ENCODE assay signal across 16 cellular contexts in genomic region chr2:203469554-203469953, GRCh38.
DNase-seq lines count a peak whose midpoint lies in the region; ATAC-seq and TF ChIP-seq lines count a peak whose summit lies in the region.
"Had no signal": no experiment of that assay in that cellular context is flagged by ENCODE, and none has a peak within 500 bp of the region (broad histone marks: within the 10 kb centered on the region; RNA-seq: fewer than 3 reads in every experiment).

No MANE protein-coding gene starts in this region.

- no peak overlapping the region for H3K4me2 ChIP-seq in GM23248 (ENCODE audit: unreplicated experiment)
- H3K4me2 ChIP-seq: A549 had no signal

- H3K4me1 Mint-ChIP-seq in T-cell: no peaks in the 10 kb centered on the region
- H3K4me1 Mint-ChIP-seq in activated CD4-positive, alpha-beta T cell treated with anti-CD3 and anti-CD28 coated beads, Interleukin-2, amount 10 ng/mL, durations not matched to agents 24 days and 14 days: no peaks in the 10 kb centered on the region
- H3K4me1 Mint-ChIP-seq: CD8-positive, alpha-beta memory T cell had no signal

- H3K36me3 ChIP-seq in GM23248 (ENCODE audit: low read depth): peaks cover 94% of the 10 kb centered on the region
- H3K36me3 ChIP-seq: BE2C, HAP-1 had no signal

- no peaks in the 10 kb centered on the region for H3K9me3 ChIP-seq in GM23248 (ENCODE audit: low read depth)
- H3K9me3 ChIP-seq: A549, BE2C, Caco-2, HAP-1 had no signal

- no peaks in the 10 kb centered on the region; the same call in 1 of the 2 replicates for H4K20me1 ChIP-seq in GM23248 (ENCODE audit: insufficient read depth)

- H3K9me2 ChIP-seq in GM23248 (ENCODE audit: insufficient read depth): no peaks in the 10 kb centered on the region

- CTCF ChIA-PET in T-cell (lab: Charles Lee): interaction anchor here (0.5 to 1.1 kb wide), 3 partner anchors 19 to 364 kb away, joined by 3 to 5 read pairs (median 3); no protein-coding TSS in a partner anchor

- POLR2A ChIA-PET in T-cell (lab: Charles Lee): interaction anchor here in 1 of 2 donors (0.6 kb wide), 2 partner anchors 311 to 520 kb away, joined by 3 to 4 read pairs; no protein-coding TSS in a partner anchor

- TF ChIP-seq CTCF in coronary artery (IDR thresholded peaks at IDR 0.05): no peak

- in situ Hi-C loops in GM23248 (cut with MboI): no loop called here

- H3K79me2 ChIP-seq in GM23248 (ENCODE audit: insufficient read depth): peaks cover 100% of the 10 kb centered on the region

- H3K27me3 Mint-ChIP-seq in T-cell: peaks cover 3% of the 10 kb centered on the region in 2 donors
- peaks cover 2% of the 10 kb centered on the region for H3K27me3 Mint-ChIP-seq in activated CD4-positive, alpha-beta T cell treated with anti-CD3 and anti-CD28 coated beads, Interleukin-2, amount 10 ng/mL, durations not matched to agents 24 days and 14 days

- no peaks in the 10 kb centered on the region for H3K27me3 ChIP-seq in GM23248 (replicated peaks; ENCODE audit: insufficient read depth)
- H3K27me3 ChIP-seq: BE2C had no signal

- peaks cover 80% of the 10 kb centered on the region for H3F3A ChIP-seq in GM23248 (ENCODE audit: insufficient read depth)

- no peaks in the 10 kb centered on the region for H3K36me3 Mint-ChIP-seq in T-cell
- H3K36me3 Mint-ChIP-seq in activated CD4-positive, alpha-beta T cell treated with anti-CD3 and anti-CD28 coated beads, Interleukin-2, amount 10 ng/mL, durations not matched to agents 24 days and 14 days (ENCODE audit: low read depth): no peaks in the 10 kb centered on the region
- H3K36me3 Mint-ChIP-seq: CD8-positive, alpha-beta memory T cell had no signal

- 11 to 23% methylated on average over 1 of the region's 1 CpG for WGBS in GM23248 (ENCODE audit: low coverage in 1 of 2, low lambda C conversion rate in 2 of 2, missing lambda C conversion rate in 2 of 2), 2 experiments

- intact Hi-C loops in activated CD4-positive, alpha-beta T cell treated with anti-CD3 and anti-CD28 coated beads, Interleukin-2, amount 10 ng/mL, durations not matched to agents 24 days and 14 days (cut with micrococcal nuclease): no loop called here

- H3K27ac ChIP-seq in GM23248 (peak overlapping the region; percentile 21), coronary artery (no peak overlapping the region)
- H3K27ac ChIP-seq: A549, C4-2B had no signal

- no peak for ATAC-seq in T-cell (replicated peaks in 1 of 4)
- ATAC-seq: A549, K562 had no signal

- no peak overlapping the region for H3K4me3 ChIP-seq in GM23248
- H3K4me3 ChIP-seq in coronary artery: no peak overlapping the region
- H3K4me3 ChIP-seq: A549, HAP-1, K562 had no signal

- DNase-seq in CD1c-positive myeloid dendritic cell (ENCODE audit: extremely low spot score) (peak; percentile 28), GM23248 (no peak), kidney tubule cell (ENCODE audit: low spot score) (peak; percentile 24), renal cortical epithelial cell (ENCODE audit: low read depth) (peak; percentile 79), HK-2 (ENCODE audit: unreplicated experiment) (no peak), T-cell (no peak), coronary artery (ENCODE audit: low spot score) (no peak)
- DNase-seq in activated CD4-positive, alpha-beta T cell treated with anti-CD3 and anti-CD28 coated beads, Interleukin-2, amount 10 ng/mL, durations not matched to agents 24 days and 14 days: no peak
- DNase-seq: BE2C; Caco-2; CD8-positive, alpha-beta memory T cell; DMS53 had no signal

- H3K9ac ChIP-seq in GM23248: peak overlapping the region; percentile 2; the same call in 1 of the 2 replicates

- no peak overlapping the region for H3K4me3 Mint-ChIP-seq in T-cell
- H3K4me3 Mint-ChIP-seq in activated CD4-positive, alpha-beta T cell treated with anti-CD3 and anti-CD28 coated beads, Interleukin-2, amount 10 ng/mL, durations not matched to agents 24 days and 14 days: no peak overlapping the region
- H3K4me3 Mint-ChIP-seq: CD8-positive, alpha-beta memory T cell had no signal

- H3K9me3 Mint-ChIP-seq in T-cell: no peaks in the 10 kb centered on the region
- no peaks in the 10 kb centered on the region for H3K9me3 Mint-ChIP-seq in activated CD4-positive, alpha-beta T cell treated with anti-CD3 and anti-CD28 coated beads, Interleukin-2, amount 10 ng/mL, durations not matched to agents 24 days and 14 days
- H3K9me3 Mint-ChIP-seq: CD8-positive, alpha-beta memory T cell had no signal

- H3K27ac Mint-ChIP-seq in T-cell: no peak overlapping the region
- no peak overlapping the region for H3K27ac Mint-ChIP-seq in activated CD4-positive, alpha-beta T cell treated with anti-CD3 and anti-CD28 coated beads, Interleukin-2, amount 10 ng/mL, durations not matched to agents 24 days and 14 days
- H3K27ac Mint-ChIP-seq: CD8-positive, alpha-beta memory T cell had no signal

- H3K4me1 ChIP-seq in GM23248 (ENCODE audit: insufficient read depth): peaks cover 20% of the 10 kb centered on the region
- H3K4me1 ChIP-seq: A549, BE2C, Caco-2, HAP-1 had no signal

- H2AFZ ChIP-seq in GM23248: no peak overlapping the region

Comparison
In these comparisons a context has a peak if more than half of its experiments do, and no peak if none do; other contexts are left out.
1. DNase-seq: peak in CD1c-positive myeloid dendritic cell (single experiment), kidney tubule cell (single experiment) and renal cortical epithelial cell (single experiment); none in GM23248 (single experiment), HK-2 (single experiment), T-cell (0 of 34), activated CD4-positive, alpha-beta T cell treated with anti-CD3 and anti-CD28 coated beads, Interleukin-2, amount 10 ng/mL, durations not matched to agents 24 days and 14 days (single experiment) and coronary artery (single experiment).